ENCODE assay signal across 1 cellular context in the genomic region with DNA sequence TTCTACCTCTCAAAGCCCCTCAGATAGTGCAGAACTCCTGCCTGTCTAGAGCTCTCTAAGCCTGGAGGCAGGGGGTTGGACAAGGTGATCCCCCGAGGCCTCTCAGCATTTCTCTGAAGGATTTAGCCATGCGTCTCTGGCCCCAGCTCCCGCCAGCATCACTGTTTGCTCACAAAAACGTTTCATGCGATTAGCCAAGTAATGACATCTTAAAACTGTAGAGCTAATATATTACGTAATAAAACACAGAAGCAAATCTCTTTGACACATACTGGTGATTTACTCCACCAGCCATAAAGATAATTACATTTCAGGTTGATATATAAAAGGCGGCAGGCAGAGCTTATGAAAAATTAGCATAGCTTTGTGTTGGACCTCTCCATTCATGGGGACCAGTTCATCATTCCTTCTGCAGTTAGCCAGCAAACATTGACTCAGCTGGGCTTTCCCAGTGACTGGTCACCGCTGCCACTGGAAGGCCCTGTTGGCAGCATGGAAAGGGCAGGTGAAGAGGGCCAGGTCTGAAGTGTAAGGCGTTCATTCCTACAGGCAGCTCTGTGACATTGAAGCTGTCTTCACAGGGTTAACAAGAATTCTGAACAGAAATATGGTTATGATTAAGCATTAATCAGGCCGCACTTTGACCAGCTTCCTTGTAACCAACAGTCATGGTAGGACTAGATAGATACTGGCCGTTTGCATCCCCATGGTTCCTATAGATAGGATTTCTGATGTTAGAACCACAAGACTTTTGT.
TF ChIP-seq lines count a peak whose summit lies in the region.

No MANE protein-coding gene starts in this region.

TF ChIP-seq in K562, 482 proteins besides CTCF, POLR2A, EP300 and RAD21 (continued from another document):
- TF ChIP-seq, protein P1, sequence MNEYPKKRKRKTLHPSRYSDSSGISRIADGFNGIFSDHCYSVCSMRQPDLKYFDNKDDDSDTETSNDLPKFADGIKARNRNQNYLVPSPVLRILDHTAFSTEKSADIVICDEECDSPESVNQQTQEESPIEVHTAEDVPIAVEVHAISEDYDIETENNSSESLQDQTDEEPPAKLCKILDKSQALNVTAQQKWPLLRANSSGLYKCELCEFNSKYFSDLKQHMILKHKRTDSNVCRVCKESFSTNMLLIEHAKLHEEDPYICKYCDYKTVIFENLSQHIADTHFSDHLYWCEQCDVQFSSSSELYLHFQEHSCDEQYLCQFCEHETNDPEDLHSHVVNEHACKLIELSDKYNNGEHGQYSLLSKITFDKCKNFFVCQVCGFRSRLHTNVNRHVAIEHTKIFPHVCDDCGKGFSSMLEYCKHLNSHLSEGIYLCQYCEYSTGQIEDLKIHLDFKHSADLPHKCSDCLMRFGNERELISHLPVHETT (CRISPR knock-in tag; conservative IDR thresholded peaks at IDR 0.05 in 1 of 2, IDR thresholded peaks at IDR 0.05 in 1 of 2), result no peak
- TF ChIP-seq ZNF764 (CRISPR knock-in tag; IDR thresholded peaks at IDR 0.05; ENCODE audit: low read depth) (no peak), CBFA2T2 (conservative IDR thresholded peaks at IDR 0.05) (no peak), FOSL1 (tag; conservative IDR thresholded peaks at IDR 0.05) (0 out of 2 replicates have a peak, but pooled peaks have one; percentile 22), CEBPB (tag; IDR thresholded peaks at IDR 0.05) (peak; percentile 59), RB1 (IDR thresholded peaks at IDR 0.05; ENCODE audit: low read depth) (no peak), GABPA (tag; conservative IDR thresholded peaks at IDR 0.05; ENCODE audit: low read depth) (no peak), KLF13 (tag; IDR thresholded peaks at IDR 0.05; ENCODE audit: borderline replicate concordance, low read depth) (no peak), TCFL5 (CRISPR knock-in tag; conservative IDR thresholded peaks at IDR 0.05) (no peak), MYBL2 (IDR thresholded peaks at IDR 0.05; ENCODE audit: low read depth) (no peak), MYBL2 (CRISPR knock-in tag; IDR thresholded peaks at IDR 0.05; ENCODE audit: borderline replicate concordance) (no peak), U2AF2 (optimal IDR thresholded peaks at IDR 0.05; ENCODE audit: low read depth, low read length) (no peak), JUND (IDR thresholded peaks at IDR 0.05; ENCODE audit: borderline replicate concordance, low read depth, low read length) (no peak), JUND (tag; IDR thresholded peaks at IDR 0.05; ENCODE audit: borderline replicate concordance, low read depth, low read length) (no peak), ZNF354B (CRISPR knock-in tag; IDR thresholded peaks at IDR 0.05) (no peak), GATA2 (CRISPR knock-in tag; IDR thresholded peaks at IDR 0.05) (no peak), PTTG1 (tag; IDR thresholded peaks at IDR 0.05; ENCODE audit: low read depth) (no peak), PTRF (tag; IDR thresholded peaks at IDR 0.05) (no peak), ZNF217 (CRISPR knock-in tag; IDR thresholded peaks at IDR 0.05) (no peak), NBN (IDR thresholded peaks at IDR 0.05; ENCODE audit: low read depth) (no peak), HNRNPL (IDR thresholded peaks at IDR 0.05; ENCODE audit: low read depth, low read length) (no peak), MXI1 (IDR thresholded peaks at IDR 0.05; ENCODE audit: low read depth, low read length) (no peak), POLR2AphosphoS5 (IDR thresholded peaks at IDR 0.05; ENCODE audit: control insufficient read depth, insufficient read depth, low read depth, low read length) (no peak), KLF10 (CRISPR knock-in tag; IDR thresholded peaks at IDR 0.05) (no peak), CBFA2T3 (IDR thresholded peaks at IDR 0.05) (peak; percentile 25; the same call in 1 of the 2 replicates), ZNF586 (CRISPR knock-in tag; conservative IDR thresholded peaks at IDR 0.05) (no peak)
- TF ChIP-seq, protein P2, sequence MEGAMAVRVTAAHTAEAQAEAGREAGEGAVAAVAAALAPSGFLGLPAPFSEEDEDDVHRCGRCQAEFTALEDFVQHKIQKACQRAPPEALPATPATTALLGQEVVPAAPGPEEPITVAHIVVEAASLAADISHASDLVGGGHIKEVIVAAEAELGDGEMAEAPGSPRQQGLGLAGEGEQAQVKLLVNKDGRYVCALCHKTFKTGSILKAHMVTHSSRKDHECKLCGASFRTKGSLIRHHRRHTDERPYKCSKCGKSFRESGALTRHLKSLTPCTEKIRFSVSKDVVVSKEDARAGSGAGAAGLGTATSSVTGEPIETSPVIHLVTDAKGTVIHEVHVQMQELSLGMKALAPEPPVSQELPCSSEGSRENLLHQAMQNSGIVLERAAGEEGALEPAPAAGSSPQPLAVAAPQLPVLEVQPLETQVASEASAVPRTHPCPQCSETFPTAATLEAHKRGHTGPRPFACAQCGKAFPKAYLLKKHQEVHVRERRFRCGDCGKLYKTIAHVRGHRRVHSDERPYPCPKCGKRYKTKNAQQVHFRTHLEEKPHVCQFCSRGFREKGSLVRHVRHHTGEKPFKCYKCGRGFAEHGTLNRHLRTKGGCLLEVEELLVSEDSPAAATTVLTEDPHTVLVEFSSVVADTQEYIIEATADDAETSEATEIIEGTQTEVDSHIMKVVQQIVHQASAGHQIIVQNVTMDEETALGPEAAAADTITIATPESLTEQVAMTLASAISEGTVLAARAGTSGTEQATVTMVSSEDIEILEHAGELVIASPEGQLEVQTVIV (CRISPR knock-in tag; IDR thresholded peaks at IDR 0.05; ENCODE audit: borderline replicate concordance), result no peak
- TF ChIP-seq, protein P3, sequence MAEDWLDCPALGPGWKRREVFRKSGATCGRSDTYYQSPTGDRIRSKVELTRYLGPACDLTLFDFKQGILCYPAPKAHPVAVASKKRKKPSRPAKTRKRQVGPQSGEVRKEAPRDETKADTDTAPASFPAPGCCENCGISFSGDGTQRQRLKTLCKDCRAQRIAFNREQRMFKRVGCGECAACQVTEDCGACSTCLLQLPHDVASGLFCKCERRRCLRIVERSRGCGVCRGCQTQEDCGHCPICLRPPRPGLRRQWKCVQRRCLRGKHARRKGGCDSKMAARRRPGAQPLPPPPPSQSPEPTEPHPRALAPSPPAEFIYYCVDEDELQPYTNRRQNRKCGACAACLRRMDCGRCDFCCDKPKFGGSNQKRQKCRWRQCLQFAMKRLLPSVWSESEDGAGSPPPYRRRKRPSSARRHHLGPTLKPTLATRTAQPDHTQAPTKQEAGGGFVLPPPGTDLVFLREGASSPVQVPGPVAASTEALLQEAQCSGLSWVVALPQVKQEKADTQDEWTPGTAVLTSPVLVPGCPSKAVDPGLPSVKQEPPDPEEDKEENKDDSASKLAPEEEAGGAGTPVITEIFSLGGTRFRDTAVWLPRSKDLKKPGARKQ (CRISPR knock-in tag; IDR thresholded peaks at IDR 0.05), result no peak
- TF ChIP-seq, protein P4, sequence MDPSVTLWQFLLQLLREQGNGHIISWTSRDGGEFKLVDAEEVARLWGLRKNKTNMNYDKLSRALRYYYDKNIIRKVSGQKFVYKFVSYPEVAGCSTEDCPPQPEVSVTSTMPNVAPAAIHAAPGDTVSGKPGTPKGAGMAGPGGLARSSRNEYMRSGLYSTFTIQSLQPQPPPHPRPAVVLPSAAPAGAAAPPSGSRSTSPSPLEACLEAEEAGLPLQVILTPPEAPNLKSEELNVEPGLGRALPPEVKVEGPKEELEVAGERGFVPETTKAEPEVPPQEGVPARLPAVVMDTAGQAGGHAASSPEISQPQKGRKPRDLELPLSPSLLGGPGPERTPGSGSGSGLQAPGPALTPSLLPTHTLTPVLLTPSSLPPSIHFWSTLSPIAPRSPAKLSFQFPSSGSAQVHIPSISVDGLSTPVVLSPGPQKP (CRISPR knock-in tag; IDR thresholded peaks at IDR 0.05), result no peak
- TF ChIP-seq, protein P5, sequence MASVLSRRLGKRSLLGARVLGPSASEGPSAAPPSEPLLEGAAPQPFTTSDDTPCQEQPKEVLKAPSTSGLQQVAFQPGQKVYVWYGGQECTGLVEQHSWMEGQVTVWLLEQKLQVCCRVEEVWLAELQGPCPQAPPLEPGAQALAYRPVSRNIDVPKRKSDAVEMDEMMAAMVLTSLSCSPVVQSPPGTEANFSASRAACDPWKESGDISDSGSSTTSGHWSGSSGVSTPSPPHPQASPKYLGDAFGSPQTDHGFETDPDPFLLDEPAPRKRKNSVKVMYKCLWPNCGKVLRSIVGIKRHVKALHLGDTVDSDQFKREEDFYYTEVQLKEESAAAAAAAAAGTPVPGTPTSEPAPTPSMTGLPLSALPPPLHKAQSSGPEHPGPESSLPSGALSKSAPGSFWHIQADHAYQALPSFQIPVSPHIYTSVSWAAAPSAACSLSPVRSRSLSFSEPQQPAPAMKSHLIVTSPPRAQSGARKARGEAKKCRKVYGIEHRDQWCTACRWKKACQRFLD (CRISPR knock-in tag; IDR thresholded peaks at IDR 0.05), result no peak
- TF ChIP-seq, protein P6, sequence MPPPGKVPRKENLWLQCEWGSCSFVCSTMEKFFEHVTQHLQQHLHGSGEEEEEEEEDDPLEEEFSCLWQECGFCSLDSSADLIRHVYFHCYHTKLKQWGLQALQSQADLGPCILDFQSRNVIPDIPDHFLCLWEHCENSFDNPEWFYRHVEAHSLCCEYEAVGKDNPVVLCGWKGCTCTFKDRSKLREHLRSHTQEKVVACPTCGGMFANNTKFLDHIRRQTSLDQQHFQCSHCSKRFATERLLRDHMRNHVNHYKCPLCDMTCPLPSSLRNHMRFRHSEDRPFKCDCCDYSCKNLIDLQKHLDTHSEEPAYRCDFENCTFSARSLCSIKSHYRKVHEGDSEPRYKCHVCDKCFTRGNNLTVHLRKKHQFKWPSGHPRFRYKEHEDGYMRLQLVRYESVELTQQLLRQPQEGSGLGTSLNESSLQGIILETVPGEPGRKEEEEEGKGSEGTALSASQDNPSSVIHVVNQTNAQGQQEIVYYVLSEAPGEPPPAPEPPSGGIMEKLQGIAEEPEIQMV (tag; conservative IDR thresholded peaks at IDR 0.05; ENCODE audit: low read depth), result no peak
